In the genomic region with DNA sequence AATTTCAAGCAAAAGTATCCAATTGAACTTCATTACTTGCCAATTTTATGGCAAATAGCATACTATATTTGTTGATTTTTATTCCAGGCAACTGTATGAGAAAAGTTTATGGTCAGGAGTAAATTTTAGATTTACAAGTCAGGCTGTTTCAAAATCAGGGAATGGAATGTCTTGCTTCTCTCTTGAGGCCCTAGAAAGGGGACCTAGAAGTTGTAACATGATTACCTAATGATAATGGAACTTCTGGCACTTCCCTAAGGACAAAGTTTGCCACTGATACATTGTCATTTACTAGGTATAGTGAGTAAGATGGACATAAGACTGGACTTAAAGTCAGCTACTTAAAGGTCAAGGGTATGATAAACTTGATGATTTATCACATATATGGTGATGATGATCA, we compare ENCODE assay signal across 1 cellular context.
TF ChIP-seq lines count a peak whose summit lies in the region.

No MANE protein-coding gene starts in this region.

TF ChIP-seq in H1, 55 proteins besides CTCF, POLR2A, EP300 and RAD21:
- TF ChIP-seq ATF3 (IDR thresholded peaks at IDR 0.05; ENCODE audit: insufficient read depth, low read depth, low read length) = no peak
- no peak for TF ChIP-seq TBP (IDR thresholded peaks at IDR 0.05; ENCODE audit: low read depth, low read length)
- TF ChIP-seq SIN3A (conservative IDR thresholded peaks at IDR 0.05 in 1 of 2, IDR thresholded peaks at IDR 0.05 in 1 of 2; ENCODE audit: low read depth in 1 of 2, low read length in 2 of 2) = no peak
- TF ChIP-seq HDAC6 (IDR thresholded peaks at IDR 0.05; ENCODE audit: low read depth, low read length) = no peak
- TF ChIP-seq CREB1 (IDR thresholded peaks at IDR 0.05) = no peak
